Comparison of ENCODE assay signal across 8 cellular contexts in the genomic region with DNA sequence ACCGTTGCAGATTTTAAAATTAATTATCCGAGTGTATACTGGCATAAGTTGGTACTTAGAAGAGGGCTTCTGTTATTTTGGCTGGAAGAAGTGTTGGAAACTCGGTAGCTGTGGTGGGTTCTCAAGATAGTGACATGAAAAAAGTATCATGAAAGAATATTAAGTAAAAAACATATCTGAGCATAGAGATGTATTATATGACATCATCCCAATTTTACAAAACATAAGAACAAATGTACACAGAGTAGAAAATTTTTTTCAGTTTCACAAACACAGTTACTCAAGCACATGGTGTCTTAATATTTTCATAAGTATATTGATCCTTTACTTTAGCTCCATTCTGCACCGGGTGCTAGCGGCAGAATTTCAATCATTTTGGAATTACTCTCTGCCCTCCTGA. TPM values are rescaled to one million over a fixed set of nuclear protein-coding genes. Genes with fewer than 3 reads are reported as not detected.
DNase-seq lines count a peak whose midpoint lies in the region; ATAC-seq lines count a peak whose summit lies in the region.

No MANE protein-coding gene starts in this region.

- H3K27ac Mint-ChIP-seq in activated T-helper 2 cell treated with anti-CD3 and anti-CD28 coated beads, Interferon-gamma antibody, Interleukin-2, Interleukin-4, amounts not matched to agents 10 μg/mL and 5 μg/mL and 100 μg/mL, durations not matched to agents 14 hours and 24 hours and 36 hours: peak overlapping the region; percentile 99
- peak overlapping the region; percentile 93 to 100 (median 96) for H3K27ac Mint-ChIP-seq in immature natural killer cell
- peak overlapping the region; percentile 95 for H3K27ac Mint-ChIP-seq in stimulated activated naive B cell treated with anti-CD40 and anti-IgM and Interleukin-4, amounts not matched to agents 10 μg/mL and 1 μg/mL and 100 μg/mL, for 72 hours

- H3K27me3 ChIP-seq in HUES6 (ENCODE audit: control insufficient read depth, insufficient read depth, low read length): peaks cover 5% of the 10 kb centered on the region; the same call in 1 of the 2 replicates

- H3K4me1 ChIP-seq in HUES6 (ENCODE audit: control insufficient read depth, insufficient read depth, low read length): peaks cover 30% of the 10 kb centered on the region

- H3K9me3 ChIP-seq in HUES6 (ENCODE audit: control insufficient read depth, insufficient read depth, low read depth, low read length): no peaks in the 10 kb centered on the region

- peak overlapping the region; percentile 39; the same call in 1 of the 2 replicates for H3K4me3 ChIP-seq in HUES6 (ENCODE audit: low read depth, low read length)

- intact Hi-C loops in activated T-helper 2 cell treated with anti-CD3 and anti-CD28 coated beads, Interferon-gamma antibody, Interleukin-2, Interleukin-4, amounts not matched to agents 10 μg/mL and 5 μg/mL and 100 μg/mL, durations not matched to agents 14 hours and 24 hours and 36 hours (cut with micrococcal nuclease): loop anchor here (5.0 kb wide), 2 partner anchors 912 to 1252 kb away; a partner anchor contains a TSS

- no peak for DNase-seq in activated T-helper 2 cell treated with anti-CD3 and anti-CD28 coated beads, Interferon-gamma antibody, Interleukin-2, Interleukin-4, amounts not matched to agents 10 μg/mL and 5 μg/mL and 100 μg/mL, durations not matched to agents 14 hours and 24 hours and 36 hours (ENCODE audit: low spot score)
- peak in 1 of 3 donors; percentile 11 for DNase-seq in immature natural killer cell
- no peak for DNase-seq in stimulated activated naive B cell treated with anti-CD40 and anti-IgM and Interleukin-4, amounts not matched to agents 10 μg/mL and 1 μg/mL and 100 μg/mL, for 72 hours
- DNase-seq in nucleus accumbens (lab: John Stamatoyannopoulos, UW): no peak
- no peak for DNase-seq in anterior cingulate cortex (lab: John Stamatoyannopoulos, UW)
- DNase-seq in germinal center (ENCODE audit: low spot score): no peak
- DNase-seq in NCI-H774 (lab: John Stamatoyannopoulos, UW): no peak

- ATAC-seq in stimulated activated naive B cell treated with anti-CD40 and anti-IgM and Interleukin-4, amounts not matched to agents 10 μg/mL and 1 μg/mL and 100 μg/mL, for 72 hours (replicated peaks): no peak

- no peaks in the 10 kb centered on the region; the same call in 1 of the 2 replicates for H3K36me3 ChIP-seq in HUES6 (ENCODE audit: control insufficient read depth, insufficient read depth, low read length)

- peaks cover 83% of the 10 kb centered on the region for H3K36me3 Mint-ChIP-seq in activated T-helper 2 cell treated with anti-CD3 and anti-CD28 coated beads, Interferon-gamma antibody, Interleukin-2, Interleukin-4, amounts not matched to agents 10 μg/mL and 5 μg/mL and 100 μg/mL, durations not matched to agents 14 hours and 24 hours and 36 hours (ENCODE audit: low read depth)
- peaks cover 25 to 38% (median 27%) of the 10 kb centered on the region in 3 donors for H3K36me3 Mint-ChIP-seq in immature natural killer cell
- peaks cover 25 to 39% of the 10 kb centered on the region in 2 donors for H3K36me3 Mint-ChIP-seq in stimulated activated naive B cell treated with anti-CD40 and anti-IgM and Interleukin-4, amounts not matched to agents 10 μg/mL and 1 μg/mL and 100 μg/mL, for 72 hours

- H3K9me3 Mint-ChIP-seq in activated T-helper 2 cell treated with anti-CD3 and anti-CD28 coated beads, Interferon-gamma antibody, Interleukin-2, Interleukin-4, amounts not matched to agents 10 μg/mL and 5 μg/mL and 100 μg/mL, durations not matched to agents 14 hours and 24 hours and 36 hours: no peaks in the 10 kb centered on the region
- H3K9me3 Mint-ChIP-seq in immature natural killer cell: no peaks in the 10 kb centered on the region
- no peaks in the 10 kb centered on the region for H3K9me3 Mint-ChIP-seq in stimulated activated naive B cell treated with anti-CD40 and anti-IgM and Interleukin-4, amounts not matched to agents 10 μg/mL and 1 μg/mL and 100 μg/mL, for 72 hours

- no peak overlapping the region for H3K9ac ChIP-seq in HUES6 (ENCODE audit: low read length)

- no peak overlapping the region for H3K27ac ChIP-seq in HUES6 (ENCODE audit: low read depth, low read length)

- H3K27me3 Mint-ChIP-seq in activated T-helper 2 cell treated with anti-CD3 and anti-CD28 coated beads, Interferon-gamma antibody, Interleukin-2, Interleukin-4, amounts not matched to agents 10 μg/mL and 5 μg/mL and 100 μg/mL, durations not matched to agents 14 hours and 24 hours and 36 hours (ENCODE audit: low read depth): no peaks in the 10 kb centered on the region
- H3K27me3 Mint-ChIP-seq in immature natural killer cell (ENCODE audit: low read depth in 3 of 3): peaks cover 0 to 12% (median 9%) of the 10 kb centered on the region in 3 donors
- H3K27me3 Mint-ChIP-seq in stimulated activated naive B cell treated with anti-CD40 and anti-IgM and Interleukin-4, amounts not matched to agents 10 μg/mL and 1 μg/mL and 100 μg/mL, for 72 hours: no peaks in the 10 kb centered on the region

- peak overlapping the region; percentile 96 for H3K4me3 Mint-ChIP-seq in activated T-helper 2 cell treated with anti-CD3 and anti-CD28 coated beads, Interferon-gamma antibody, Interleukin-2, Interleukin-4, amounts not matched to agents 10 μg/mL and 5 μg/mL and 100 μg/mL, durations not matched to agents 14 hours and 24 hours and 36 hours (ENCODE audit: low read depth)
- H3K4me3 Mint-ChIP-seq in immature natural killer cell: peak overlapping the region; percentile 89 to 97 (median 97)
- H3K4me3 Mint-ChIP-seq in stimulated activated naive B cell treated with anti-CD40 and anti-IgM and Interleukin-4, amounts not matched to agents 10 μg/mL and 1 μg/mL and 100 μg/mL, for 72 hours: peak overlapping the region; percentile 89

- H3K4me1 Mint-ChIP-seq in activated T-helper 2 cell treated with anti-CD3 and anti-CD28 coated beads, Interferon-gamma antibody, Interleukin-2, Interleukin-4, amounts not matched to agents 10 μg/mL and 5 μg/mL and 100 μg/mL, durations not matched to agents 14 hours and 24 hours and 36 hours (ENCODE audit: low read depth): peaks cover 59% of the 10 kb centered on the region
- H3K4me1 Mint-ChIP-seq in immature natural killer cell: peaks cover 74 to 85% of the 10 kb centered on the region in 2 donors
- peaks cover 46 to 74% of the 10 kb centered on the region in 2 donors for H3K4me1 Mint-ChIP-seq in stimulated activated naive B cell treated with anti-CD40 and anti-IgM and Interleukin-4, amounts not matched to agents 10 μg/mL and 1 μg/mL and 100 μg/mL, for 72 hours

RNA-seq across cellular contexts. Expression of a gene that starts 0.7 kb away (rescaled TPM):
- 108 and 113 TPM in 2 replicates for total RNA-seq in activated T-helper 2 cell treated with anti-CD3 and anti-CD28 coated beads, Interferon-gamma antibody, Interleukin-2, Interleukin-4, amounts not matched to agents 10 μg/mL and 5 μg/mL and 100 μg/mL, durations not matched to agents 14 hours and 24 hours and 36 hours
- polyA plus RNA-seq in immature natural killer cell: 100 to 1,000 TPM in 1 of 3 donors, 10 to 100 TPM in 2; 78.8 to 205 (median 80.3) TPM
